ENCODE assay signal across 2 cellular contexts in the genomic region with DNA sequence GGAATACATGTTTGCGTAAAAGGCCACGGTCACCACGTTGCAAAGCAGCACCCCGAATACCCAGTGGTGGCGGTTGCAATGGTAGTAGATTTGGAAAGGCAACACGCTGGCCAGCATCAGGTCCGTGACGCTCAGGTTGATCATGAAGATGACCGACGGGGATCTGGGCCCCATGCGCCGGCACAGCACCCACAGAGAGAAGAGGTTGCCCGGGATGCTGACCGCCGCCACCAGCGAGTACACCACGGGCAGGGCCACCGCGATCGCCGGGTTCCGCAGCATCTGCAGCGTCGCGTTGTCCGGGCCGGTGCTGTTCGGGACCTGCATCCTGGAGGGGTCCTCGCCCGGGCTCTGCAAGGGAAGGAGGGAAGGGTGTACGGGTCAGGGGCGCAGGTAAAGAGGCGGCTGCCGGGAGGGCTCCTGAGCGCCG.
TF ChIP-seq lines count a peak whose summit lies in the region.

No MANE protein-coding gene starts in this region.

TF ChIP-seq in IMR-90, 13 proteins besides CTCF, POLR2A, EP300 and RAD21 (continued from another document):
- TF ChIP-seq RCOR1 (IDR thresholded peaks at IDR 0.05; ENCODE audit: insufficient replicate concordance, low read length) (no peak), MAZ (IDR thresholded peaks at IDR 0.05; ENCODE audit: borderline replicate concordance, low read depth, low read length) (no peak), FOS (IDR thresholded peaks at IDR 0.05; ENCODE audit: low read depth, low read length) (no peak), SMC3 (IDR thresholded peaks at IDR 0.05; ENCODE audit: low read depth, low read length) (no peak), RFX5 (IDR thresholded peaks at IDR 0.05; ENCODE audit: low read depth, low read length) (no peak), NFE2L2 (IDR thresholded peaks at IDR 0.05; ENCODE audit: low read depth, low read length) (no peak), BHLHE40 (IDR thresholded peaks at IDR 0.05; ENCODE audit: low read depth, low read length) (no peak), MXI1 (IDR thresholded peaks at IDR 0.05; ENCODE audit: borderline replicate concordance, low read depth, low read length) (no peak), CEBPB (IDR thresholded peaks at IDR 0.05; ENCODE audit: low read depth, low read length) (no peak)
- TF ChIP-seq, protein P1, sequence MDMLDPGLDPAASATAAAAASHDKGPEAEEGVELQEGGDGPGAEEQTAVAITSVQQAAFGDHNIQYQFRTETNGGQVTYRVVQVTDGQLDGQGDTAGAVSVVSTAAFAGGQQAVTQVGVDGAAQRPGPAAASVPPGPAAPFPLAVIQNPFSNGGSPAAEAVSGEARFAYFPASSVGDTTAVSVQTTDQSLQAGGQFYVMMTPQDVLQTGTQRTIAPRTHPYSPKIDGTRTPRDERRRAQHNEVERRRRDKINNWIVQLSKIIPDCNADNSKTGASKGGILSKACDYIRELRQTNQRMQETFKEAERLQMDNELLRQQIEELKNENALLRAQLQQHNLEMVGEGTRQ (IDR thresholded peaks at IDR 0.05; ENCODE audit: low read depth, low read length): no peak
- TF ChIP-seq, protein P2, sequence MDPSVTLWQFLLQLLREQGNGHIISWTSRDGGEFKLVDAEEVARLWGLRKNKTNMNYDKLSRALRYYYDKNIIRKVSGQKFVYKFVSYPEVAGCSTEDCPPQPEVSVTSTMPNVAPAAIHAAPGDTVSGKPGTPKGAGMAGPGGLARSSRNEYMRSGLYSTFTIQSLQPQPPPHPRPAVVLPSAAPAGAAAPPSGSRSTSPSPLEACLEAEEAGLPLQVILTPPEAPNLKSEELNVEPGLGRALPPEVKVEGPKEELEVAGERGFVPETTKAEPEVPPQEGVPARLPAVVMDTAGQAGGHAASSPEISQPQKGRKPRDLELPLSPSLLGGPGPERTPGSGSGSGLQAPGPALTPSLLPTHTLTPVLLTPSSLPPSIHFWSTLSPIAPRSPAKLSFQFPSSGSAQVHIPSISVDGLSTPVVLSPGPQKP (IDR thresholded peaks at IDR 0.05; ENCODE audit: borderline replicate concordance, low read depth, low read length): no peak
TF ChIP-seq in IMR-90: peak in this region for 0.

TF ChIP-seq in SK-N-SH treated with all-trans-retinoic acid at 6 μM for 48 hours, 23 proteins besides CTCF, POLR2A, EP300 and RAD21 (continued from another document):
- TF ChIP-seq, protein P3, sequence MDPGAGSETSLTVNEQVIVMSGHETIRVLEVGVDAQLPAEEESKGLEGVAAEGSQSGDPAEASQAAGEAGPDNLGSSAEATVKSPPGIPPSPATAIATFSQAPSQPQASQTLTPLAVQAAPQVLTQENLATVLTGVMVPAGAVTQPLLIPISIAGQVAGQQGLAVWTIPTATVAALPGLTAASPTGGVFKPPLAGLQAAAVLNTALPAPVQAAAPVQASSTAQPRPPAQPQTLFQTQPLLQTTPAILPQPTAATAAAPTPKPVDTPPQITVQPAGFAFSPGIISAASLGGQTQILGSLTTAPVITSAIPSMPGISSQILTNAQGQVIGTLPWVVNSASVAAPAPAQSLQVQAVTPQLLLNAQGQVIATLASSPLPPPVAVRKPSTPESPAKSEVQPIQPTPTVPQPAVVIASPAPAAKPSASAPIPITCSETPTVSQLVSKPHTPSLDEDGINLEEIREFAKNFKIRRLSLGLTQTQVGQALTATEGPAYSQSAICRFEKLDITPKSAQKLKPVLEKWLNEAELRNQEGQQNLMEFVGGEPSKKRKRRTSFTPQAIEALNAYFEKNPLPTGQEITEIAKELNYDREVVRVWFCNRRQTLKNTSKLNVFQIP (CRISPR knock-in tag; IDR thresholded peaks at IDR 0.05; ENCODE audit: borderline replicate concordance, low read depth): no peak
- TF ChIP-seq, protein P4, sequence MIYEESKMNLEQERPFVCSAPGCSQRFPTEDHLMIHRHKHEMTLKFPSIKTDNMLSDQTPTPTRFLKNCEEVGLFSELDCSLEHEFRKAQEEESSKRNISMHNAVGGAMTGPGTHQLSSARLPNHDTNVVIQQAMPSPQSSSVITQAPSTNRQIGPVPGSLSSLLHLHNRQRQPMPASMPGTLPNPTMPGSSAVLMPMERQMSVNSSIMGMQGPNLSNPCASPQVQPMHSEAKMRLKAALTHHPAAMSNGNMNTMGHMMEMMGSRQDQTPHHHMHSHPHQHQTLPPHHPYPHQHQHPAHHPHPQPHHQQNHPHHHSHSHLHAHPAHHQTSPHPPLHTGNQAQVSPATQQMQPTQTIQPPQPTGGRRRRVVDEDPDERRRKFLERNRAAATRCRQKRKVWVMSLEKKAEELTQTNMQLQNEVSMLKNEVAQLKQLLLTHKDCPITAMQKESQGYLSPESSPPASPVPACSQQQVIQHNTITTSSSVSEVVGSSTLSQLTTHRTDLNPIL (CRISPR knock-in tag; IDR thresholded peaks at IDR 0.05; ENCODE audit: low read depth): no peak
- TF ChIP-seq, protein P5, sequence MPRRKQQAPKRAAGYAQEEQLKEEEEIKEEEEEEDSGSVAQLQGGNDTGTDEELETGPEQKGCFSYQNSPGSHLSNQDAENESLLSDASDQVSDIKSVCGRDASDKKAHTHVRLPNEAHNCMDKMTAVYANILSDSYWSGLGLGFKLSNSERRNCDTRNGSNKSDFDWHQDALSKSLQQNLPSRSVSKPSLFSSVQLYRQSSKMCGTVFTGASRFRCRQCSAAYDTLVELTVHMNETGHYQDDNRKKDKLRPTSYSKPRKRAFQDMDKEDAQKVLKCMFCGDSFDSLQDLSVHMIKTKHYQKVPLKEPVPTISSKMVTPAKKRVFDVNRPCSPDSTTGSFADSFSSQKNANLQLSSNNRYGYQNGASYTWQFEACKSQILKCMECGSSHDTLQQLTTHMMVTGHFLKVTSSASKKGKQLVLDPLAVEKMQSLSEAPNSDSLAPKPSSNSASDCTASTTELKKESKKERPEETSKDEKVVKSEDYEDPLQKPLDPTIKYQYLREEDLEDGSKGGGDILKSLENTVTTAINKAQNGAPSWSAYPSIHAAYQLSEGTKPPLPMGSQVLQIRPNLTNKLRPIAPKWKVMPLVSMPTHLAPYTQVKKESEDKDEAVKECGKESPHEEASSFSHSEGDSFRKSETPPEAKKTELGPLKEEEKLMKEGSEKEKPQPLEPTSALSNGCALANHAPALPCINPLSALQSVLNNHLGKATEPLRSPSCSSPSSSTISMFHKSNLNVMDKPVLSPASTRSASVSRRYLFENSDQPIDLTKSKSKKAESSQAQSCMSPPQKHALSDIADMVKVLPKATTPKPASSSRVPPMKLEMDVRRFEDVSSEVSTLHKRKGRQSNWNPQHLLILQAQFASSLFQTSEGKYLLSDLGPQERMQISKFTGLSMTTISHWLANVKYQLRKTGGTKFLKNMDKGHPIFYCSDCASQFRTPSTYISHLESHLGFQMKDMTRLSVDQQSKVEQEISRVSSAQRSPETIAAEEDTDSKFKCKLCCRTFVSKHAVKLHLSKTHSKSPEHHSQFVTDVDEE (CRISPR knock-in tag; IDR thresholded peaks at IDR 0.05): no peak
